20 cellular contexts compared by ENCODE assay signal in genomic region chr2:230819433-230819832, GRCh38.
"Had no signal": no experiment of that assay in that cellular context is flagged by ENCODE, and none has a peak within 500 bp of the region (broad histone marks: within the 10 kb centered on the region; RNA-seq: fewer than 3 reads in every experiment).

No MANE protein-coding gene starts in this region.

- H3K27me3 Mint-ChIP-seq: naive thymus-derived CD8-positive, alpha-beta T cell had no signal

- ATAC-seq: left ventricle myocardium superior; lower lobe of right lung; naive thymus-derived CD8-positive, alpha-beta T cell; psoas muscle; right cardiac atrium; stimulated activated naive CD8-positive, alpha-beta T cell treated with anti-CD3 and anti-CD28 coated beads, Interleukin-15, amount 100 ng/mL, for 72 hours had no signal

- H3K9me3 Mint-ChIP-seq: immature natural killer cell; naive thymus-derived CD8-positive, alpha-beta T cell; nephron progenitor cell; stimulated activated naive CD8-positive, alpha-beta T cell treated with anti-CD3 and anti-CD28 coated beads, Interleukin-15, amount 100 ng/mL, for 72 hours had no signal

- H3K27me3 ChIP-seq: dorsolateral prefrontal cortex, spleen, suprapubic skin, vagina had no signal

- H3K9me3 ChIP-seq: lower lobe of right lung, psoas muscle, spleen, suprapubic skin, vagina had no signal

- DNase-seq: dorsolateral prefrontal cortex; effector CD4-positive, alpha-beta T cell; hypothalamus; immature natural killer cell; left ventricle myocardium superior; lower lobe of right lung; naive thymus-derived CD8-positive, alpha-beta T cell; nephron progenitor cell; nucleus accumbens; posterior cingulate gyrus; psoas muscle; right cardiac atrium; spleen; stimulated activated CD4-positive, alpha-beta T cell treated with anti-CD3 and anti-CD28 coated beads, Interleukin-2, amount 100 ng/mL, for 48 hours; stimulated activated naive CD4-positive, alpha-beta T cell; stimulated activated naive CD8-positive, alpha-beta T cell treated with anti-CD3 and anti-CD28 coated beads, Interleukin-15, amount 100 ng/mL, for 72 hours; trophoblast cell had no signal

- H3K4me1 ChIP-seq: psoas muscle had no signal

- H3K27ac Mint-ChIP-seq: nephron progenitor cell; stimulated activated naive CD8-positive, alpha-beta T cell treated with anti-CD3 and anti-CD28 coated beads, Interleukin-15, amount 100 ng/mL, for 72 hours had no signal

- H3K4me3 Mint-ChIP-seq: immature natural killer cell; naive thymus-derived CD8-positive, alpha-beta T cell; nephron progenitor cell; stimulated activated naive CD8-positive, alpha-beta T cell treated with anti-CD3 and anti-CD28 coated beads, Interleukin-15, amount 100 ng/mL, for 72 hours had no signal

- H3K4me3 ChIP-seq: dorsolateral prefrontal cortex, lower lobe of right lung, psoas muscle, skin epidermis, spleen, suprapubic skin, vagina had no signal

- H3K27ac ChIP-seq: dorsolateral prefrontal cortex, lower lobe of right lung, psoas muscle, skin epidermis, spleen, suprapubic skin, vagina had no signal
